24 cellular contexts compared by ENCODE assay signal in the genomic region with DNA sequence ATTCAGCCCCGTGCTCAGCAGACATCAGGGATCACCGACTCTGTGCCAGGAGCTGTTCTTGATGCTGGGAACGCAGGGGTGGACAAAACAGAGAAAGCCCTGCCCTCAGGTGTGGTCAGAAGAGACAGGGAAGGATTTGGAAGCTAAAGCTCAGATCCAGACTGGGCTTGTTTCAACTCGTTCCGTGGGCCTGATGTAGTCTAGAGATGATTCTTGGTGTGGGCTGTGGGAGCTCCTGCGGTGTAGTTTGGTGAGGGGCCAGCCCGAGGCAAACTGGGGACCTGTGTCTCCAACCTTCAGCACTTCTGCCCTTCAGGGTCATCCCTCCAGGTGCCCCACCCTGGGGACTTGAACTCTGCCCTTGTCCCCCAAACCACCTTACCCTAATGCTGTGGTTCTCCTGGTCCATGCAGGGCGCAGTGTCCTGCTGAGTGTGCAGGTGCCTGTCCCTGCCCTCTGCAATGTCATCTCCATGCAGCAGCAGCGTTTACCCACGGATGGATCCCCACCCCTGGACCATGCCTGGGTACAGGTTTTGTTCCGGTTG. TPM values are rescaled to one million over a fixed set of nuclear protein-coding genes. Genes with fewer than 3 reads are reported as not detected.
DNase-seq lines count a peak whose midpoint lies in the region; ATAC-seq and TF ChIP-seq lines count a peak whose summit lies in the region.
"Had no signal": no experiment of that assay in that cellular context is flagged by ENCODE, and none has a peak within 500 bp of the region (broad histone marks: within the 10 kb centered on the region; RNA-seq: fewer than 3 reads in every experiment).

No MANE protein-coding gene starts in this region.

- no peak overlapping the region for H2AFZ ChIP-seq in Loucy (ENCODE audit: low read length)

- TF ChIP-seq CTCF in Loucy (conservative IDR thresholded peaks at IDR 0.05; ENCODE audit: low read length) (no peak), testis (IDR thresholded peaks at IDR 0.05) (no peak)

- H3K4me3 ChIP-seq in Loucy (ENCODE audit: low read length, poor library complexity, severe bottlenecking) (no peak overlapping the region), testis (no peak overlapping the region)
- H3K4me3 ChIP-seq: heart right ventricle had no signal

- peak overlapping the region; percentile 0 for H3K4me2 ChIP-seq in Loucy (ENCODE audit: low read depth, low read length, poor library complexity, severe bottlenecking)

- TF ChIP-seq POLR2A in testis (IDR thresholded peaks at IDR 0.05): no peak

- H3K27ac ChIP-seq in testis: no peak overlapping the region
- H3K27ac ChIP-seq: C4-2B, heart right ventricle had no signal

- H3K36me3 Mint-ChIP-seq in activated naive CD4-positive, alpha-beta T cell treated with anti-CD3 and anti-CD28 coated beads, Interleukin-2, amount 50 U/mL, for 72 hours: no peaks in the 10 kb centered on the region
- H3K36me3 Mint-ChIP-seq: memory B cell had no signal

- peaks cover 35% of the 10 kb centered on the region for H3K4me1 ChIP-seq in Loucy (ENCODE audit: insufficient read depth, low read length, poor library complexity, severe bottlenecking)
- H3K4me1 ChIP-seq in testis: peaks cover 8% of the 10 kb centered on the region

- H3K79me2 ChIP-seq in Loucy (ENCODE audit: insufficient read depth, low read length): no peaks in the 10 kb centered on the region

- WGBS in testis, 2 donors: 90 to 91% methylated on average over 7 to 11 of the region's 11 CpGs

- no peaks in the 10 kb centered on the region for H4K20me1 ChIP-seq in Loucy (ENCODE audit: insufficient read depth, low read length, poor library complexity, severe bottlenecking)

- peak overlapping the region; percentile 13 for H3K9ac ChIP-seq in Loucy (ENCODE audit: low read depth, low read length, poor library complexity, severe bottlenecking)

- no peaks in the 10 kb centered on the region for H3K9me3 ChIP-seq in Loucy (ENCODE audit: insufficient read depth, low read depth, low read length)
- H3K9me3 ChIP-seq in testis: no peaks in the 10 kb centered on the region

- peak in 1 of 2 donors; percentile 52 for ATAC-seq in activated naive CD4-positive, alpha-beta T cell treated with anti-CD3 and anti-CD28 coated beads, Interleukin-2, amount 50 U/mL, for 72 hours
- ATAC-seq: heart right ventricle, PC-3 had no signal

- no peak for DNase-seq in activated naive CD4-positive, alpha-beta T cell treated with anti-CD3 and anti-CD28 coated beads, Interleukin-2, amount 50 U/mL, for 72 hours (ENCODE audit: low spot score in 2 of 2)
- no peak for DNase-seq in activated naive CD4-positive, alpha-beta T cell treated with anti-CD3 and anti-CD28 coated beads, Interleukin-2, amount 50 U/mL, for 16 hours
- DNase-seq in ecto neural progenitor cell (ENCODE audit: low spot score): peak; percentile 37
- peak; percentile 3 for DNase-seq in testis
- no peak for DNase-seq in kidney glomerular epithelial cell (lab: John Stamatoyannopoulos, UW)
- no peak for DNase-seq in NCI-H1105 (lab: John Stamatoyannopoulos, UW)
- no peak for DNase-seq in COR-L47 (lab: John Stamatoyannopoulos, UW)
- DNase-seq: activated naive CD4-positive, alpha-beta T cell treated with anti-CD3 and anti-CD28 coated beads for 36 hours; activated T-cell treated with anti-CD3 and anti-CD28 coated beads, Interleukin-2, amount 50 U/mL, for 48 hours; DMS 273 treated with DMSO at 0.1 percent for 48 hours; effector CD4-positive, alpha-beta T cell; erythroblast; foreskin fibroblast; heart right ventricle; left colon; NCI-H1417; NCI-H2081 treated with DMSO at 0.1 percent for 48 hours; occipital lobe; PC-3; stimulated activated CD4-positive, alpha-beta T cell treated with anti-CD3 and anti-CD28 coated beads, Interleukin-1b, Interleukin-23, amount 100 ng/mL, for 48 hours had no signal

- no peaks in the 10 kb centered on the region for H3K9me2 ChIP-seq in Loucy (replicated peaks; ENCODE audit: low read depth, low read length)

- H3K36me3 ChIP-seq in Loucy (ENCODE audit: insufficient read depth, low read length): no peaks in the 10 kb centered on the region
- no peaks in the 10 kb centered on the region for H3K36me3 ChIP-seq in testis (ENCODE audit: low read depth, missing control alignments)
- H3K36me3 ChIP-seq: heart right ventricle had no signal

- H3K27me3 ChIP-seq in Loucy (ENCODE audit: insufficient read depth, low read length, poor library complexity, severe bottlenecking) (no peaks in the 10 kb centered on the region), testis (no peaks in the 10 kb centered on the region)
- H3K27me3 ChIP-seq: heart right ventricle had no signal

- intact Hi-C loops in testis (cut with DNase I; ENCODE audit: low total_unique reads): no loop called here

- H3K27ac Mint-ChIP-seq in activated naive CD4-positive, alpha-beta T cell treated with anti-CD3 and anti-CD28 coated beads, Interleukin-2, amount 50 U/mL, for 72 hours: peak overlapping the region; percentile 16 to 39
- H3K27ac Mint-ChIP-seq: activated CD4-positive, alpha-beta memory T cell treated with anti-CD3 and anti-CD28 coated beads, Interleukin-2, amount 10 ng/mL, durations not matched to agents 7 days and 5 days; memory B cell had no signal

- H3F3A ChIP-seq in Loucy (ENCODE audit: low read depth): peaks cover 3% of the 10 kb centered on the region; the same call in 1 of the 2 replicates

- H3K9me3 Mint-ChIP-seq in activated naive CD4-positive, alpha-beta T cell treated with anti-CD3 and anti-CD28 coated beads, Interleukin-2, amount 50 U/mL, for 72 hours: no peaks in the 10 kb centered on the region
- H3K9me3 Mint-ChIP-seq: activated CD4-positive, alpha-beta memory T cell treated with anti-CD3 and anti-CD28 coated beads, Interleukin-2, amount 10 ng/mL, durations not matched to agents 7 days and 5 days; activated naive CD4-positive, alpha-beta T cell treated with anti-CD3 and anti-CD28 coated beads for 36 hours; memory B cell had no signal

RNA-seq across cellular contexts. Expression of a gene that starts 17.3 kb away (rescaled TPM):
- 10 to 100 TPM; 15.4 to 24.4 TPM for total RNA-seq in activated naive CD4-positive, alpha-beta T cell treated with anti-CD3 and anti-CD28 coated beads, Interleukin-2, amount 50 U/mL, for 72 hours
- total RNA-seq in testis: 1 to 10 TPM; 4.6 to 5.9 TPM
- polyA plus RNA-seq in testis (ENCODE audit: insufficient read depth, low read depth, low replicate concordance): 5.1 TPM

Comparison
In these comparisons a context has a peak if more than half of its experiments do, and no peak if none do; other contexts are left out.
1. DNase-seq: peak in ecto neural progenitor cell (single experiment) and testis (single experiment); none in activated naive CD4-positive, alpha-beta T cell treated with anti-CD3 and anti-CD28 coated beads, Interleukin-2, amount 50 U/mL, for 72 hours (0 of 2), activated naive CD4-positive, alpha-beta T cell treated with anti-CD3 and anti-CD28 coated beads, Interleukin-2, amount 50 U/mL, for 16 hours (single experiment), kidney glomerular epithelial cell (single experiment), NCI-H1105 (single experiment) and COR-L47 (single experiment).